Comparison of ENCODE assay signal across 2 cellular contexts in genomic region chr2:235009081-235009480, GRCh38.
TF ChIP-seq lines count a peak whose summit lies in the region.

No MANE protein-coding gene starts in this region.

TF ChIP-seq in liver, 16 proteins besides CTCF, POLR2A, EP300 and RAD21:
- TF ChIP-seq MAX (IDR thresholded peaks at IDR 0.05) (no peak), TAF1 (conservative IDR thresholded peaks at IDR 0.05) (no peak), RXRA (IDR thresholded peaks at IDR 0.05) (no peak), SP1 (IDR thresholded peaks at IDR 0.05) (no peak), NR2F2 (IDR thresholded peaks at IDR 0.05) (no peak), GABPA (IDR thresholded peaks at IDR 0.05 in 1 of 2, conservative IDR thresholded peaks at IDR 0.05 in 1 of 2) (no peak), HNF4G (IDR thresholded peaks at IDR 0.05) (no peak), ZBTB33 (IDR thresholded peaks at IDR 0.05) (no peak), HNF4A (conservative IDR thresholded peaks at IDR 0.05) (no peak), ATF3 (IDR thresholded peaks at IDR 0.05) (no peak), FOXA2 (IDR thresholded peaks at IDR 0.05) (no peak), YY1 (IDR thresholded peaks at IDR 0.05) (no peak), REST (IDR thresholded peaks at IDR 0.05) (no peak), EGR1 (IDR thresholded peaks at IDR 0.05; ENCODE audit: low read depth in 2 of 2) (no peak), FOXA1 (IDR thresholded peaks at IDR 0.05) (no peak), JUND (IDR thresholded peaks at IDR 0.05) (no peak)

TF ChIP-seq in SK-N-SH, 30 proteins besides CTCF, POLR2A, EP300 and RAD21:
- TF ChIP-seq IRF3 (IDR thresholded peaks at IDR 0.05; ENCODE audit: low read depth, low read length), result no peak
- TF ChIP-seq GATA2 (CRISPR knock-in tag; IDR thresholded peaks at IDR 0.05), result no peak
- no peak for TF ChIP-seq ZBTB33 (IDR thresholded peaks at IDR 0.05; ENCODE audit: borderline replicate concordance, low read depth)
- no peak for TF ChIP-seq TAF1 (IDR thresholded peaks at IDR 0.05; ENCODE audit: borderline replicate concordance, low read depth, low read length)
- no peak for TF ChIP-seq FOXM1 (IDR thresholded peaks at IDR 0.05; ENCODE audit: low read depth)
- TF ChIP-seq GABPA (IDR thresholded peaks at IDR 0.05; ENCODE audit: low read depth), result no peak
- TF ChIP-seq SMC3 (IDR thresholded peaks at IDR 0.05; ENCODE audit: low read depth, low read length), result no peak
